Comparison of ENCODE assay signal across 25 cellular contexts in the genomic region with DNA sequence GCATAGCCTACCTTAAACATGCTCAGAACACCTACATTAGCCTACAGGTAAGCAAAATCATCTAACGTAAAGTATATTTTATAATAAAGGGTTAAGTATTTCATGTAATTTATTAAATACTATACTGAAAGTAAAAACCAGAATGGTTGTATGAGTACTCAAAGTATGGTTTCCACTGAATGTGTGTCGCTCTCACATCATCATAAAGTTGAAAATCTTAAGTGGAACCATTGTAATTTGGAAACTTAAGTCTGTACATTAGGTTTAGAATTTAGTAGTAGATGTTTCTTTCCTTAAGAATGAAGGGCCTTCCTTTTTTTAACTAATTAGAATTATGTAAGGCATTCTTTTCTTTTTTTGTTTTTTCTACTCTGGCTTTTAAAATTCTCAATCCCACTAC.
"Had no signal": no experiment of that assay in that cellular context is flagged by ENCODE, and none has a peak within 500 bp of the region (broad histone marks: within the 10 kb centered on the region; RNA-seq: fewer than 3 reads in every experiment).

No MANE protein-coding gene starts in this region.

- ATAC-seq: body of pancreas, T-cell had no signal

- H3K27me3 ChIP-seq: body of pancreas, cardiac muscle cell, neutrophil, ovary, SJCRH30, upper lobe of left lung had no signal

- H3K27me3 Mint-ChIP-seq: activated CD4-positive, alpha-beta memory T cell treated with anti-CD3 and anti-CD28 coated beads for 36 hours; dendritic cell treated with granulocyte-macrophage colony-stimulating factor and Interleukin-4, amounts not matched to agents 40 ng/mL and 50 ng/mL, for 4 days; T-cell had no signal

- DNase-seq: activated CD4-positive, alpha-beta memory T cell treated with anti-CD3 and anti-CD28 coated beads for 36 hours; activated CD4-positive, alpha-beta T cell treated with anti-CD3 and anti-CD28 coated beads for 1 hour; activated naive CD4-positive, alpha-beta T cell; anterior cingulate cortex; body of pancreas; effector CD4-positive, alpha-beta T cell; erythroblast; foreskin fibroblast; left ventricle myocardium inferior; ovary; SJCRH30; stimulated activated CD4-positive, alpha-beta T cell treated with anti-CD3 and anti-CD28 coated beads, Interleukin-2, amount 100 ng/mL, for 48 hours; stimulated activated CD8-positive, alpha-beta memory T cell treated with anti-CD3 and anti-CD28 coated beads, Interleukin-4, amount 100 ng/mL, for 48 hours; stimulated activated naive CD4-positive, alpha-beta T cell; T-cell; upper lobe of left lung; WERI-Rb-1 had no signal

- H3K36me3 Mint-ChIP-seq: mesothelial cell of epicardium had no signal

- H3K27ac ChIP-seq: cardiac muscle cell, left ventricle myocardium inferior, neutrophil, ovary, prostate gland, SJCRH30, upper lobe of left lung, WERI-Rb-1 had no signal

- FAIRE-seq: endometrium had no signal

- H3K4me1 ChIP-seq: prostate gland, SJCRH30 had no signal

- H3K9me3 Mint-ChIP-seq: mesothelial cell of epicardium had no signal

- H3K4me3 Mint-ChIP-seq: activated CD4-positive, alpha-beta memory T cell treated with anti-CD3 and anti-CD28 coated beads for 36 hours; dendritic cell treated with granulocyte-macrophage colony-stimulating factor and Interleukin-4, amounts not matched to agents 40 ng/mL and 50 ng/mL, for 4 days; mesothelial cell of epicardium; nephron; T-cell; T-helper 2 cell treated with Interferon-gamma antibody and Interleukin-4, amounts not matched to agents 5 μg/mL and 100 μg/mL, for 36 hours had no signal

- H3K27ac Mint-ChIP-seq: activated CD4-positive, alpha-beta memory T cell treated with anti-CD3 and anti-CD28 coated beads for 36 hours; dendritic cell treated with granulocyte-macrophage colony-stimulating factor and Interleukin-4, amounts not matched to agents 40 ng/mL and 50 ng/mL, for 4 days; mesothelial cell of epicardium; T-cell; T-helper 2 cell treated with Interferon-gamma antibody and Interleukin-4, amounts not matched to agents 5 μg/mL and 100 μg/mL, for 36 hours had no signal

- H3K9me3 ChIP-seq: body of pancreas, left ventricle myocardium inferior, neutrophil, ovary, prostate gland, SJCRH30, upper lobe of left lung had no signal

- H3K4me3 ChIP-seq: body of pancreas, cardiac muscle cell, left ventricle myocardium inferior, ovary, prostate gland, SJCRH30, upper lobe of left lung had no signal

- H3K36me3 ChIP-seq: cardiac muscle cell, left ventricle myocardium inferior, neutrophil, ovary, prostate gland, SJCRH30, upper lobe of left lung, WERI-Rb-1 had no signal
